ENCODE assay signal across 19 cellular contexts in the genomic region with DNA sequence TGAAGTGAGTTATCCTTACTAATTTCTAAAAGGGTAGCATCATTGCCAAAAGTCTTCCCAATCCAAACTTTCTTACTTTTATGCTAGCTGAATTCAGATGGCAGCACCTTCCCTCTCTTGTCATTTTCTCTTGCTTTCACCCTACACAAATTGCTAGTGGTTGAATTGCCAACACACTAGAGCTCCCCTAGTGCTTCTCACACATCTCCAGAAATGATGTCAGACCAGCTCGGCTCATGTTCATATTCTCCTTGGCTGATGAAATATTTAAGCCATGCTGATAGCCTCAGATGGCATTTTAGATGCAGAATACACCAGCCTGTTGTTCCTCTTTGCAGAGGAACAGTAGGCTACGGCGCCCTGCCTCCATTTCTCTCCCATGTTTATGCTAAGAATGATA.
A peak's percentile ranks its signal among the peaks of the same experiment; 100 is the strongest.
DNase-seq lines count a peak whose midpoint lies in the region; FAIRE-seq and TF ChIP-seq lines count a peak whose summit lies in the region.
"Had no signal": no experiment of that assay in that cellular context is flagged by ENCODE, and none has a peak within 500 bp of the region (broad histone marks: within the 10 kb centered on the region; RNA-seq: fewer than 3 reads in every experiment).

No MANE protein-coding gene starts in this region.

- no peak for FAIRE-seq in GM12892 (lab: Jason Lieb, UNC)
- FAIRE-seq: GM12878, GM18507 had no signal

- DNase-seq in NCI-H748 (lab: John Stamatoyannopoulos, UW; ENCODE audit: unreplicated experiment) (peak; percentile 24), NCI-H748 treated with DMSO at 0.1 percent for 48 hours (lab: John Stamatoyannopoulos, UW) (no peak), NCI-H2227 treated with DMSO at 0.1 percent for 48 hours (lab: John Stamatoyannopoulos, UW) (peak; percentile 19), choroid plexus epithelial cell (ENCODE audit: low read depth) (peak; percentile 27), retina (peak; percentile 40), GM12892 (ENCODE audit: insufficient read length) (no peak), inferior parietal cortex (ENCODE audit: extremely low spot score) (no peak)
- DNase-seq in activated effector memory CD4-positive, alpha-beta T cell treated with anti-CD3 and anti-CD28 coated beads, Interleukin-2, amount 50 U/mL, for 16 hours, result no peak
- DNase-seq: CD4-positive, alpha-beta T cell; DMS153; EL; HCEC 1CT; KBM-7; NCI-H1694 treated with DMSO at 0.1 percent for 48 hours; NCI-H2171; NCI-H446 treated with DMSO at 0.1 percent for 48 hours; NCI-H774 had no signal

- no peak for TF ChIP-seq CTCF in choroid plexus epithelial cell (conservative IDR thresholded peaks at IDR 0.05; ENCODE audit: low read depth, low read length)

- H3K4me3 ChIP-seq in choroid plexus epithelial cell (ENCODE audit: low read depth, low read length), result no peak overlapping the region
- H3K4me3 ChIP-seq: GM12878 had no signal

- TF ChIP-seq POLR2A in GM12892 (IDR thresholded peaks at IDR 0.05; ENCODE audit: low read depth, low read length), result no peak

Comparison
In these comparisons a context has a peak if more than half of its experiments do, and no peak if none do; other contexts are left out.
1. DNase-seq: peak in NCI-H748 (single experiment), NCI-H2227 treated with DMSO at 0.1 percent for 48 hours (single experiment), choroid plexus epithelial cell (single experiment) and retina (single experiment); none in NCI-H748 treated with DMSO at 0.1 percent for 48 hours (single experiment), activated effector memory CD4-positive, alpha-beta T cell treated with anti-CD3 and anti-CD28 coated beads, Interleukin-2, amount 50 U/mL, for 16 hours (single experiment), GM12892 (single experiment) and inferior parietal cortex (single experiment).